Comparison of ENCODE assay signal across 1 cellular context in genomic region chr17:49969134-49969759, GRCh38.
TF ChIP-seq lines count a peak whose summit lies in the region.

Gene DLX4 (plus strand): TSS chr17:49969190. CDS start chr17:49969469, 279 bp downstream.

TF ChIP-seq in HCT116, 20 proteins besides CTCF, POLR2A, EP300 and RAD21 (continued from another document):
- no peak for TF ChIP-seq YY1 (IDR thresholded peaks at IDR 0.05; ENCODE audit: extremely low read depth, insufficient replicate concordance, low read depth, low read length)
